In genomic region chr10:122780391-122780790, GRCh38 we compare ENCODE assay signal across 19 cellular contexts.
DNase-seq lines count a peak whose midpoint lies in the region; ATAC-seq and TF ChIP-seq lines count a peak whose summit lies in the region.
"Had no signal": no experiment of that assay in that cellular context is flagged by ENCODE, and none has a peak within 500 bp of the region (broad histone marks: within the 10 kb centered on the region; RNA-seq: fewer than 3 reads in every experiment).

No MANE protein-coding gene starts in this region.

- peaks cover 25% of the 10 kb centered on the region for H3K27me3 Mint-ChIP-seq in progenitor cell of endocrine pancreas

- H3K4ac ChIP-seq in trophoblast cell (ENCODE audit: low read depth, low read length) = no peak overlapping the region

- H4K8ac ChIP-seq in trophoblast cell (ENCODE audit: low read depth, low read length) = no peak overlapping the region

- H2BK120ac ChIP-seq in trophoblast cell (ENCODE audit: insufficient read depth, low read length, poor library complexity) = no peak overlapping the region

- H3K9ac ChIP-seq in trophoblast cell (ENCODE audit: low read length) = no peak overlapping the region

- H3K18ac ChIP-seq in trophoblast cell (ENCODE audit: low read length) = no peak overlapping the region

- H3K4me1 ChIP-seq in trophoblast cell (ENCODE audit: control insufficient read depth in 1 of 2, insufficient read depth in 2 of 2, low read length in 2 of 2) = no peaks in the 10 kb centered on the region
- H3K4me1 ChIP-seq: gastroesophageal sphincter had no signal

- H3K36me3 Mint-ChIP-seq in progenitor cell of endocrine pancreas (ENCODE audit: insufficient read depth) = no peaks in the 10 kb centered on the region
- H3K36me3 Mint-ChIP-seq: activated naive CD4-positive, alpha-beta T cell treated with anti-CD3 and anti-CD28 coated beads, Interleukin-2, amount 50 U/mL, for 24 hours had no signal

- no peak overlapping the region for H4K12ac ChIP-seq in trophoblast cell (ENCODE audit: low read depth, low read length)

- H3K27me3 ChIP-seq in trophoblast cell (ENCODE audit: insufficient read depth, low read length) = no peaks in the 10 kb centered on the region
- H3K27me3 ChIP-seq: brain microvascular endothelial cell had no signal

- H3K79me1 ChIP-seq in trophoblast cell (ENCODE audit: low read length) = no peaks in the 10 kb centered on the region

- no peak overlapping the region for H2AK5ac ChIP-seq in trophoblast cell (ENCODE audit: low read length)

- ATAC-seq in HG03565 (IDR thresholded peaks at IDR 0.05; ENCODE audit: unreplicated experiment) = no peak
- ATAC-seq: gastroesophageal sphincter had no signal

- DNase-seq in H4 (ENCODE audit: low spot score) = peak; percentile 5
- DNase-seq in RKO (ENCODE audit: low spot score) = peak; percentile 38
- peak; percentile 51 for DNase-seq in epithelial cell of esophagus (ENCODE audit: low read depth)
- peak; percentile 19 for DNase-seq in pulmonary artery endothelial cell (ENCODE audit: low read depth, low spot score)
- no peak for DNase-seq in NCI-H774 (lab: John Stamatoyannopoulos, UW)
- no peak for DNase-seq in progenitor cell of endocrine pancreas (ENCODE audit: low spot score, unreplicated experiment)
- DNase-seq in trophoblast cell = no peak
- DNase-seq: activated CD4-positive, alpha-beta memory T cell treated with anti-CD3 and anti-CD28 coated beads, Interleukin-2, amount 10 ng/mL, durations not matched to agents 7 days and 5 days; activated T-cell treated with anti-CD3 and anti-CD28 coated beads, Interleukin-2, amount 50 U/mL, for 1 hour; brain microvascular endothelial cell; cortex of kidney; H7; NCI-H1436; NCI-H2171; NCI-H82; stimulated activated CD4-positive, alpha-beta T cell treated with anti-CD3 and anti-CD28 coated beads, Interleukin-1b, Interleukin-23, amount 100 ng/mL, for 48 hours had no signal

- no peak overlapping the region for H2BK12ac ChIP-seq in trophoblast cell (ENCODE audit: low read length)

- H3K27ac Mint-ChIP-seq in progenitor cell of endocrine pancreas = no peak overlapping the region
- H3K27ac Mint-ChIP-seq: activated CD4-positive, alpha-beta memory T cell treated with anti-CD3 and anti-CD28 coated beads, Interleukin-2, amount 10 ng/mL, durations not matched to agents 7 days and 5 days; activated naive CD4-positive, alpha-beta T cell treated with anti-CD3 and anti-CD28 coated beads, Interleukin-2, amount 50 U/mL, for 24 hours had no signal

- no peak overlapping the region for H3K4me2 ChIP-seq in trophoblast cell (ENCODE audit: low read length)

- H3K4me1 Mint-ChIP-seq in progenitor cell of endocrine pancreas (ENCODE audit: low read depth) = no peaks in the 10 kb centered on the region
- H3K4me1 Mint-ChIP-seq: activated CD4-positive, alpha-beta memory T cell treated with anti-CD3 and anti-CD28 coated beads, Interleukin-2, amount 10 ng/mL, durations not matched to agents 7 days and 5 days; activated naive CD4-positive, alpha-beta T cell treated with anti-CD3 and anti-CD28 coated beads, Interleukin-2, amount 50 U/mL, for 24 hours had no signal

- H3K9me3 ChIP-seq in trophoblast cell (ENCODE audit: insufficient read depth, low read depth, low read length) = no peaks in the 10 kb centered on the region
- H3K9me3 ChIP-seq: gastroesophageal sphincter had no signal

- no peak overlapping the region for H2AFZ ChIP-seq in trophoblast cell (ENCODE audit: insufficient read depth, low read length, poor library complexity)

- WGBS in trophoblast cell (ENCODE audit: extremely low coverage, insufficient coverage, insufficient read length) = no CpG with 5 or more reads among the region's 2 CpGs

- no peak overlapping the region for H3K4me3 ChIP-seq in epithelial cell of esophagus (ENCODE audit: low read length)
- H3K4me3 ChIP-seq in trophoblast cell (ENCODE audit: low read depth, low read length) = no peak overlapping the region
- H3K4me3 ChIP-seq: gastroesophageal sphincter had no signal

- H3K4me3 Mint-ChIP-seq in progenitor cell of endocrine pancreas (ENCODE audit: low read depth) = no peak overlapping the region
- H3K4me3 Mint-ChIP-seq: activated CD4-positive, alpha-beta memory T cell treated with anti-CD3 and anti-CD28 coated beads, Interleukin-2, amount 10 ng/mL, durations not matched to agents 7 days and 5 days; activated naive CD4-positive, alpha-beta T cell treated with anti-CD3 and anti-CD28 coated beads, Interleukin-2, amount 50 U/mL, for 24 hours had no signal

- no peak overlapping the region for H3K23ac ChIP-seq in trophoblast cell (ENCODE audit: low read length)

- no peak overlapping the region for H3K27ac ChIP-seq in trophoblast cell (ENCODE audit: low read depth, low read length)
- H3K27ac ChIP-seq: brain microvascular endothelial cell, gastroesophageal sphincter had no signal

- no peak overlapping the region for H4K91ac ChIP-seq in trophoblast cell (ENCODE audit: low read depth, low read length)

- no peaks in the 10 kb centered on the region for H3K9me3 Mint-ChIP-seq in progenitor cell of endocrine pancreas (ENCODE audit: low read depth)
- H3K9me3 Mint-ChIP-seq: activated CD4-positive, alpha-beta memory T cell treated with anti-CD3 and anti-CD28 coated beads, Interleukin-2, amount 10 ng/mL, durations not matched to agents 7 days and 5 days; activated naive CD4-positive, alpha-beta T cell treated with anti-CD3 and anti-CD28 coated beads, Interleukin-2, amount 50 U/mL, for 24 hours had no signal

- no peak overlapping the region for H3K14ac ChIP-seq in trophoblast cell (ENCODE audit: low read length)

- no peak overlapping the region for H2BK5ac ChIP-seq in trophoblast cell (ENCODE audit: low read depth, low read length, poor library complexity)

- H3K79me2 ChIP-seq in trophoblast cell (ENCODE audit: control insufficient read depth, insufficient read depth, low read length, poor library complexity) = no peaks in the 10 kb centered on the region

- no peak for TF ChIP-seq CTCF in epithelial cell of esophagus (IDR thresholded peaks at IDR 0.05; ENCODE audit: insufficient read depth, low read depth, low read length, missing control alignments)
- TF ChIP-seq CTCF in progenitor cell of endocrine pancreas (IDR thresholded peaks at IDR 0.05; ENCODE audit: unreplicated experiment) = no peak

- H3K36me3 ChIP-seq in trophoblast cell (ENCODE audit: control insufficient read depth in 1 of 2, insufficient read depth in 2 of 2, low read length in 2 of 2) = no peaks in the 10 kb centered on the region
- H3K36me3 ChIP-seq: brain microvascular endothelial cell, gastroesophageal sphincter had no signal

Comparison
In these comparisons a context has a peak if more than half of its experiments do, and no peak if none do; other contexts are left out.
1. DNase-seq: peak in H4 (single experiment), RKO (single experiment), epithelial cell of esophagus (single experiment) and pulmonary artery endothelial cell (single experiment); none in NCI-H774 (single experiment), progenitor cell of endocrine pancreas (single experiment) and trophoblast cell (0 of 2).